ENCODE assay signal across 7 cellular contexts in the genomic region with DNA sequence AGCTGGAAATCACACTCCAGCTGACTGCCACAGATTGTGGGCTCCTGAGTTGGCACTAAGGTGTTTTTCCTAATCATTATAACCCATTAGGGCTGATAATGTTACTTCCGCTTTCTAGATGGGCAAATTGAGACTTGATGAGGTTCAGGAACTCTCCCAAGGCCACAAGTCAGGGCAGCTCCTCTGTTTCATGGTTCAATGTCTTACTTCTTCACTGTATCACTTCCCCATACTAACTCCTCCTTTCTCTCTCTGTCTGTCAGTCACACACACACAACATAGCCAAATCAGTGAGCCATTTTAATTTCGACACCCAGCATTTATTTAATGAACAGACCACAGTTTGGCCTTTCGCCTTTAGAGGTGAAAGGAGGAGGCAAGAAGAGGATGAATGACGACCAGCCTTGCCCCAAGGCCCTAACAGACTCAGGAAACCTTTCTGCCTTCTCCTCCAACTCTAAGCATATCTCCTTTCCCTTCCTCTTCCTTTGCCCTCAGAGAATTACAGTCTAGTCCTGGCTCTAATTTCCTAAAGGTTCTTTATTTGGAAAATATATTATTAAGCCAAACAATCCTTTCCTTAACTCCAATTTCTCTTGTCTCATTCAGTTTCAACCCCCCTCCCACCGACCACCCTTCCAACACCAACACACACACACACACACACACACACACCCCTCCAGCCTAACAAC. TPM values are rescaled to one million over a fixed set of nuclear protein-coding genes. Genes with fewer than 3 reads are reported as not detected.
A peak's percentile ranks its signal among the peaks of the same experiment; 100 is the strongest.
DNase-seq lines count a peak whose midpoint lies in the region; ATAC-seq and TF ChIP-seq lines count a peak whose summit lies in the region.

No MANE protein-coding gene starts in this region.

- H3K27me3 Mint-ChIP-seq in osteocyte (ENCODE audit: unreplicated experiment): no peaks in the 10 kb centered on the region
- H3K27me3 Mint-ChIP-seq in H9 (ENCODE audit: low read depth): no peaks in the 10 kb centered on the region
- peaks cover 0 to 9% of the 10 kb centered on the region in 2 donors for H3K27me3 Mint-ChIP-seq in natural killer cell (ENCODE audit: low read depth in 2 of 2)

- DNase-seq in osteocyte (ENCODE audit: extremely low spot score, unreplicated experiment): no peak
- DNase-seq in H9: no peak
- DNase-seq in NCI-H2227 (lab: John Stamatoyannopoulos, UW; ENCODE audit: unreplicated experiment): no peak
- no peak for DNase-seq in natural killer cell

- no peak overlapping the region for H3K56ac ChIP-seq in H9 (ENCODE audit: insufficient read length, low read depth, low read length)

- no peak overlapping the region for H2BK5ac ChIP-seq in H9 (ENCODE audit: insufficient read length, low read length)

- no peaks in the 10 kb centered on the region for H3K9me2 ChIP-seq in OCI-LY1 (ENCODE audit: low read depth, low read length)

- no peak overlapping the region for H4K91ac ChIP-seq in H9 (ENCODE audit: insufficient read length, low read depth, low read length)

- H3K4me3 Mint-ChIP-seq in osteocyte (ENCODE audit: unreplicated experiment) (no peak overlapping the region), H9 (no peak overlapping the region), natural killer cell (no peak overlapping the region)

- no peaks in the 10 kb centered on the region for H4K20me1 ChIP-seq in OCI-LY1 (ENCODE audit: insufficient read depth, low read length)
- H4K20me1 ChIP-seq in H9 (ENCODE audit: control insufficient read depth, insufficient read depth, insufficient read length): no peaks in the 10 kb centered on the region

- no peak overlapping the region for H4K8ac ChIP-seq in H9 (replicated peaks; ENCODE audit: insufficient read length, low read depth, low read length)

- H2BK15ac ChIP-seq in H9 (ENCODE audit: low read depth, low read length): no peak overlapping the region

- H3K4me1 Mint-ChIP-seq in osteocyte (ENCODE audit: unreplicated experiment) (peaks cover 48% of the 10 kb centered on the region), H9 (peaks cover 30 to 33% of the 10 kb centered on the region in 2 experiments), natural killer cell (no peaks in the 10 kb centered on the region)

- no peak overlapping the region for H2AFZ ChIP-seq in OCI-LY1 (ENCODE audit: low read length)
- no peak overlapping the region for H2AFZ ChIP-seq in H9 (ENCODE audit: low read length)

- no peak overlapping the region for H4K5ac ChIP-seq in H9 (ENCODE audit: insufficient read length, low read depth, low read length)

- H3K36me3 ChIP-seq in OCI-LY1 (ENCODE audit: insufficient read depth, low read length): no peaks in the 10 kb centered on the region; the same call in 1 of the 2 replicates

- H3K18ac ChIP-seq in H9 (ENCODE audit: insufficient read length, low read depth, low read length): no peak overlapping the region

- H3K9me3 Mint-ChIP-seq in osteocyte (ENCODE audit: unreplicated experiment): no peaks in the 10 kb centered on the region
- H3K9me3 Mint-ChIP-seq in H9: no peaks in the 10 kb centered on the region
- H3K9me3 Mint-ChIP-seq in natural killer cell: no peaks in the 10 kb centered on the region

- no peak overlapping the region for H2BK120ac ChIP-seq in H9 (ENCODE audit: low read depth, low read length, poor library complexity, severe bottlenecking)

- H2AK5ac ChIP-seq in H9 (ENCODE audit: insufficient read length, low read length): no peak overlapping the region

- H3K9ac ChIP-seq in OCI-LY1 (ENCODE audit: low read length): no peak overlapping the region
- no peak overlapping the region for H3K9ac ChIP-seq in H9 (ENCODE audit: extremely low read depth, insufficient read length, low read length)

- no peak overlapping the region for H2BK12ac ChIP-seq in H9 (ENCODE audit: insufficient read length, low read depth, low read length)

- no peak for TF ChIP-seq CTCF in OCI-LY1 (IDR thresholded peaks at IDR 0.05; ENCODE audit: low read length)
- TF ChIP-seq CTCF in osteocyte (IDR thresholded peaks at IDR 0.05): no peak
- TF ChIP-seq CTCF in H9 (conservative IDR thresholded peaks at IDR 0.05): no peak
- TF ChIP-seq CTCF in natural killer cell (IDR thresholded peaks at IDR 0.05): no peak

- no peak overlapping the region for H3K4me2 ChIP-seq in OCI-LY1 (ENCODE audit: low read length)
- no peak overlapping the region for H3K4me2 ChIP-seq in H9 (ENCODE audit: insufficient read depth, insufficient read length, low read length)

- H3K36me3 Mint-ChIP-seq in osteocyte (ENCODE audit: unreplicated experiment) (no peaks in the 10 kb centered on the region), H9 (ENCODE audit: insufficient read depth in 1 of 3, low read depth in 3 of 3) (no peaks in the 10 kb centered on the region), natural killer cell (no peaks in the 10 kb centered on the region)

- WGBS in H9 (ENCODE audit: extremely low coverage, insufficient read length, low lambda C conversion rate): no CpG with 5 or more reads among the region's 5 CpGs

- H3K27me3 ChIP-seq in OCI-LY1 (ENCODE audit: insufficient read depth, low read length) (no peaks in the 10 kb centered on the region), H9 (ENCODE audit: insufficient read depth, low read length) (no peaks in the 10 kb centered on the region)

- H3K79me1 ChIP-seq in H9 (ENCODE audit: insufficient read depth, low read depth, low read length, poor library complexity, severe bottlenecking): no peaks in the 10 kb centered on the region

- no peaks in the 10 kb centered on the region for H3F3A ChIP-seq in OCI-LY1 (ENCODE audit: insufficient read depth, low read length)

- H3K27ac ChIP-seq in OCI-LY1 (ENCODE audit: low read depth, low read length, poor library complexity, severe bottlenecking) (peak overlapping the region; percentile 42), H9 (ENCODE audit: insufficient read length, low read depth, low read length) (no peak overlapping the region)

- ATAC-seq in GM19395 (IDR thresholded peaks at IDR 0.05; ENCODE audit: unreplicated experiment) (peak; percentile 100), HG03045 (IDR thresholded peaks at IDR 0.05; ENCODE audit: unreplicated experiment) (peak; percentile 89), natural killer cell (no peak)

- no peaks in the 10 kb centered on the region for H3K79me2 ChIP-seq in OCI-LY1 (ENCODE audit: insufficient read depth, low read length)
- H3K79me2 ChIP-seq in H9 (ENCODE audit: insufficient read depth, low read length): no peaks in the 10 kb centered on the region

- no peak overlapping the region for H3K4ac ChIP-seq in H9 (ENCODE audit: low read depth, low read length)

- no peak overlapping the region for H3K4me3 ChIP-seq in OCI-LY1 (ENCODE audit: low read depth, low read length, poor library complexity, severe bottlenecking)

- intact Hi-C loops in natural killer cell (cut with micrococcal nuclease): no loop called here

- no peaks in the 10 kb centered on the region for H3K23me2 ChIP-seq in H9 (ENCODE audit: insufficient read length, low read depth, low read length, poor library complexity, severe bottlenecking)

- no peak overlapping the region for H3K14ac ChIP-seq in H9 (ENCODE audit: insufficient read depth, low read length)

- H3K9me3 ChIP-seq in OCI-LY1 (ENCODE audit: low read length) (no peaks in the 10 kb centered on the region), H9 (ENCODE audit: control insufficient read depth, low read depth, low read length) (no peaks in the 10 kb centered on the region)

- H3K23ac ChIP-seq in H9 (ENCODE audit: insufficient read length, low read depth, low read length): no peak overlapping the region

- H3T11ph ChIP-seq in H9 (ENCODE audit: low read length): no peak overlapping the region

- H3K27ac Mint-ChIP-seq in osteocyte (ENCODE audit: unreplicated experiment) (peak overlapping the region; percentile 15), H9 (no peak overlapping the region), natural killer cell (no peak overlapping the region)

- H3K4me1 ChIP-seq in OCI-LY1 (ENCODE audit: insufficient read depth, low read length, severe bottlenecking) (peaks cover 10% of the 10 kb centered on the region), H9 (ENCODE audit: insufficient read depth, low read length) (no peaks in the 10 kb centered on the region; the same call in 1 of the 2 replicates)

- H2BK20ac ChIP-seq in H9 (ENCODE audit: low read depth, low read length, poor library complexity, severe bottlenecking): no peak overlapping the region

RNA-seq across cellular contexts. Expression of a gene that starts 18.0 kb away (rescaled TPM):
- total RNA-seq in osteocyte: 7.1 and 7.8 TPM in 2 replicates
- total RNA-seq in H9 (2021): 1.4 and 1.5 TPM in 2 replicates
- total RNA-seq in natural killer cell: 10 to 100 TPM; 23.4 to 33.9 (median 30.5) TPM

Comparison
In these comparisons a context has a peak if more than half of its experiments do, and no peak if none do; other contexts are left out.
1. ATAC-seq: peak in GM19395 (single experiment) and HG03045 (single experiment); none in natural killer cell (0 of 3).